In genomic region chr19:42226886-42227285, GRCh38 we compare ENCODE assay signal across 28 cellular contexts. TPM values are rescaled to one million over a fixed set of nuclear protein-coding genes. Genes with fewer than 3 reads are reported as not detected.
DNase-seq lines count a peak whose midpoint lies in the region; ATAC-seq and TF ChIP-seq lines count a peak whose summit lies in the region.
"Had no signal": no experiment of that assay in that cellular context is flagged by ENCODE, and none has a peak within 500 bp of the region (broad histone marks: within the 10 kb centered on the region; RNA-seq: fewer than 3 reads in every experiment).

No MANE protein-coding gene starts in this region.

- H3K27me3 Mint-ChIP-seq in activated CD8-positive, alpha-beta memory T cell treated with anti-CD3 and anti-CD28 coated beads, Interleukin-2, amount 10 ng/mL, durations not matched to agents 7 days and 5 days, result no peaks in the 10 kb centered on the region
- H3K27me3 Mint-ChIP-seq: activated B cell treated with CpG ODN at 0.5 μM for 24 hours; B cell; brain; CD8-positive, alpha-beta memory T cell; naive thymus-derived CD4-positive, alpha-beta T cell had no signal

- H3K4me1 Mint-ChIP-seq in activated CD8-positive, alpha-beta memory T cell treated with anti-CD3 and anti-CD28 coated beads, Interleukin-2, amount 10 ng/mL, durations not matched to agents 7 days and 5 days, result peaks cover 18% of the 10 kb centered on the region

- H3K4me3 Mint-ChIP-seq in activated CD8-positive, alpha-beta memory T cell treated with anti-CD3 and anti-CD28 coated beads, Interleukin-2, amount 10 ng/mL, durations not matched to agents 7 days and 5 days, result no peak overlapping the region
- H3K4me3 Mint-ChIP-seq: activated B cell treated with CpG ODN at 0.5 μM for 24 hours; B cell; CD8-positive, alpha-beta memory T cell; naive thymus-derived CD4-positive, alpha-beta T cell had no signal

- DNase-seq in activated CD8-positive, alpha-beta memory T cell treated with anti-CD3 and anti-CD28 coated beads, Interleukin-2, amount 10 ng/mL, durations not matched to agents 7 days and 5 days, result no peak
- DNase-seq in activated CD8-positive, alpha-beta memory T cell treated with anti-CD3 and anti-CD28 coated beads, Interleukin-2, amount 50 U/mL, for 4 hours, result no peak
- DNase-seq in RWPE1 (ENCODE audit: low spot score) (no peak), fibroblast of mammary gland (ENCODE audit: low read depth) (peak; percentile 45), osteoblast (ENCODE audit: insufficient read length, low spot score, missing footprints) (peak; percentile 88), aorta (no peak), GM13976 (ENCODE audit: low spot score) (no peak)
- DNase-seq: activated B cell treated with CpG ODN at 0.5 μM for 24 hours; activated CD4-positive, alpha-beta T cell treated with anti-CD3 and anti-CD28 coated beads, Interleukin-2, amount 50 U/mL, for 48 hours; activated T-cell treated with anti-CD3 and anti-CD28 coated beads for 4 hours; CD8-positive, alpha-beta memory T cell; effector CD4-positive, alpha-beta T cell; foreskin melanocyte; left ventricle myocardium superior; midbrain; naive thymus-derived CD4-positive, alpha-beta T cell; NCI-H1092 treated with DMSO at 0.1 percent for 48 hours; NCI-H187; NCI-H2171 treated with DMSO at 0.1 percent for 48 hours; NCI-H524 treated with DMSO at 0.1 percent for 48 hours; PC-3; SHP77; tibial artery had no signal

- H2AFZ ChIP-seq in osteoblast (ENCODE audit: low read length), result no peak overlapping the region
- H2AFZ ChIP-seq: hepatocyte had no signal

- POLR2A ChIA-PET in RWPE1 (lab: Yijun Ruan, JAX; ENCODE audit: low non-redundant PET), result interaction anchor here (0.6 kb wide), 1 partner anchor 116 kb away, joined by 3 read pairs; no protein-coding TSS in a partner anchor

- H3K27ac ChIP-seq in RWPE1 (peak overlapping the region; percentile 54), osteoblast (ENCODE audit: low read depth, low read length) (no peak overlapping the region), aorta (ENCODE audit: low read depth in 1 of 2, low read length in 2 of 2) (no peak overlapping the region)
- H3K27ac ChIP-seq: hepatocyte, skin epidermis, tibial artery had no signal

- H3K4me1 ChIP-seq in osteoblast (ENCODE audit: insufficient read depth, low read length), result peaks cover 4% of the 10 kb centered on the region
- H3K4me1 ChIP-seq in aorta (ENCODE audit: control insufficient read depth in 1 of 2, insufficient read depth in 2 of 2, low read length in 2 of 2), result no peaks in the 10 kb centered on the region

- peaks cover 71% of the 10 kb centered on the region for H3K36me3 ChIP-seq in osteoblast (ENCODE audit: insufficient read depth, low read length)
- H3K36me3 ChIP-seq in aorta (ENCODE audit: control insufficient read depth in 1 of 2, insufficient read depth in 2 of 2, low read length in 1 of 2), result peaks cover 0 to 17% of the 10 kb centered on the region in 2 donors

- H3K4me3 ChIP-seq in fibroblast of mammary gland (ENCODE audit: control insufficient read depth, low read depth, low read length) (no peak overlapping the region), osteoblast (ENCODE audit: insufficient read depth, low read length) (no peak overlapping the region), aorta (ENCODE audit: low read length in 2 of 2) (no peak overlapping the region)
- H3K4me3 ChIP-seq: hepatocyte, skin epidermis, tibial artery had no signal

- peaks cover 71% of the 10 kb centered on the region for H3K79me2 ChIP-seq in osteoblast (ENCODE audit: insufficient read depth, low read length)

- in situ Hi-C loops in GM13976 (cut with MboI; ENCODE audit: low sequenced_read_pairs, unreplicated experiment), result no loop called here

- intact Hi-C loops in aorta (cut with DNase I), result no loop called here

- H3K36me3 Mint-ChIP-seq in activated CD8-positive, alpha-beta memory T cell treated with anti-CD3 and anti-CD28 coated beads, Interleukin-2, amount 10 ng/mL, durations not matched to agents 7 days and 5 days, result peaks cover 39% of the 10 kb centered on the region

- H3K9me3 ChIP-seq in osteoblast (ENCODE audit: low read depth, low read length), result no peaks in the 10 kb centered on the region
- no peaks in the 10 kb centered on the region for H3K9me3 ChIP-seq in aorta (ENCODE audit: control insufficient read depth, low read length)
- H3K9me3 ChIP-seq: tibial artery had no signal

- CTCF ChIA-PET in activated CD8-positive, alpha-beta memory T cell treated with anti-CD3 and anti-CD28 coated beads, Interleukin-2, amount 10 ng/mL, durations not matched to agents 7 days and 5 days (lab: Charles Lee), result interaction anchor here (0.8 to 2.0 kb wide), 4 partner anchors 10 to 58 kb away, joined by 3 to 4 read pairs (median 4); no protein-coding TSS in a partner anchor
- CTCF ChIA-PET in RWPE1 (lab: Yijun Ruan, JAX), result no interaction called here

- peaks cover 42% of the 10 kb centered on the region for H4K20me1 ChIP-seq in osteoblast (ENCODE audit: insufficient read depth, low read length)

- ATAC-seq in activated CD8-positive, alpha-beta memory T cell treated with anti-CD3 and anti-CD28 coated beads, Interleukin-2, amount 10 ng/mL, durations not matched to agents 7 days and 5 days, result no peak
- ATAC-seq in aorta (ENCODE audit: low FRiP score) (no peak), HG03196 (IDR thresholded peaks at IDR 0.05; ENCODE audit: unreplicated experiment) (no peak)
- ATAC-seq: left ventricle myocardium superior; naive thymus-derived CD4-positive, alpha-beta T cell; PC-3 had no signal

- H3K9me3 Mint-ChIP-seq in activated CD8-positive, alpha-beta memory T cell treated with anti-CD3 and anti-CD28 coated beads, Interleukin-2, amount 10 ng/mL, durations not matched to agents 7 days and 5 days (ENCODE audit: low read depth), result no peaks in the 10 kb centered on the region
- H3K9me3 Mint-ChIP-seq: activated B cell treated with CpG ODN at 0.5 μM for 24 hours; brain; CD8-positive, alpha-beta memory T cell; naive thymus-derived CD4-positive, alpha-beta T cell had no signal

- H3K27me3 ChIP-seq in osteoblast (ENCODE audit: insufficient read depth, low read length) (no peaks in the 10 kb centered on the region), aorta (ENCODE audit: control insufficient read depth in 1 of 2, insufficient read depth in 2 of 2, low read length in 1 of 2) (no peaks in the 10 kb centered on the region)
- H3K27me3 ChIP-seq: hepatocyte, tibial artery had no signal

- WGBS in aorta, 2 donors, result 78 to 95% methylated on average over 1 of the region's 1 CpG

- TF ChIP-seq CTCF in RWPE1 (conservative IDR thresholded peaks at IDR 0.05; ENCODE audit: low read depth), result no peak
- no peak for TF ChIP-seq CTCF in fibroblast of mammary gland (conservative IDR thresholded peaks at IDR 0.05; ENCODE audit: control insufficient read depth, insufficient read depth, low read depth, low read length)
- TF ChIP-seq CTCF in osteoblast (IDR thresholded peaks at IDR 0.05; ENCODE audit: extremely low read depth, low read depth, low read length), result no peak
- no peak for TF ChIP-seq CTCF in GM13976 (IDR thresholded peaks at IDR 0.05; ENCODE audit: borderline replicate concordance, control extremely low read depth, extremely low read depth, insufficient read depth, missing control alignments)

- no peak overlapping the region for H3K4me2 ChIP-seq in osteoblast (ENCODE audit: insufficient read depth, low read length)
- H3K4me2 ChIP-seq: hepatocyte had no signal

- H3K27ac Mint-ChIP-seq in activated CD8-positive, alpha-beta memory T cell treated with anti-CD3 and anti-CD28 coated beads, Interleukin-2, amount 10 ng/mL, durations not matched to agents 7 days and 5 days, result peak overlapping the region; percentile 26
- H3K27ac Mint-ChIP-seq: activated B cell treated with CpG ODN at 0.5 μM for 24 hours, B cell had no signal

RNA-seq across cellular contexts. Expression of gene ZNF526, which starts 6.8 kb away (rescaled TPM):
- 10 to 100 TPM; 21.9 to 24.4 TPM for total RNA-seq in activated CD8-positive, alpha-beta memory T cell treated with anti-CD3 and anti-CD28 coated beads, Interleukin-2, amount 10 ng/mL, durations not matched to agents 7 days and 5 days
- total RNA-seq in osteoblast, result 11.5 and 11.9 TPM in 2 replicates
- total RNA-seq in aorta, result 10 to 100 TPM in 1 of 2 donors, 1 to 10 TPM in 1; 8.2 to 12.3 TPM
- 1 to 10 TPM; 2.6 to 2.8 TPM for polyA plus RNA-seq in aorta

RNA-seq across cellular contexts. Expression of gene DEDD2, which starts 9.4 kb away (rescaled TPM):
- 10 to 100 TPM; 35.8 to 40.7 TPM for total RNA-seq in activated CD8-positive, alpha-beta memory T cell treated with anti-CD3 and anti-CD28 coated beads, Interleukin-2, amount 10 ng/mL, durations not matched to agents 7 days and 5 days
- total RNA-seq in osteoblast (19.9 and 26.2 TPM in 2 replicates), aorta (10 to 100 TPM; 16.4 to 19.6 TPM)
- 10 to 100 TPM; 19.8 to 33.8 TPM for polyA plus RNA-seq in aorta

RNA-seq across cellular contexts. Expression of gene GSK3A, which starts 15.5 kb away (rescaled TPM):
- 10 to 100 TPM; 47.3 to 53.8 TPM for total RNA-seq in activated CD8-positive, alpha-beta memory T cell treated with anti-CD3 and anti-CD28 coated beads, Interleukin-2, amount 10 ng/mL, durations not matched to agents 7 days and 5 days
- total RNA-seq in osteoblast (16.2 and 18.1 TPM in 2 replicates), aorta (10 to 100 TPM; 28.8 to 34.4 TPM)
- 10 to 100 TPM; 36.1 to 40.7 TPM for polyA plus RNA-seq in aorta

RNA-seq across cellular contexts. Expression of gene ERF, which starts 28.0 kb away (rescaled TPM):
- 10 to 100 TPM; 43.5 to 58.7 TPM for total RNA-seq in activated CD8-positive, alpha-beta memory T cell treated with anti-CD3 and anti-CD28 coated beads, Interleukin-2, amount 10 ng/mL, durations not matched to agents 7 days and 5 days
- total RNA-seq in osteoblast (31.8 and 44.8 TPM in 2 replicates), aorta (10 to 100 TPM; 74.9 to 99.5 TPM)
- polyA plus RNA-seq in aorta, result 10 to 100 TPM; 19.7 to 44.2 TPM

RNA-seq across cellular contexts. Expression of gene CIC, which starts 42.2 kb away (rescaled TPM):
- total RNA-seq in activated CD8-positive, alpha-beta memory T cell treated with anti-CD3 and anti-CD28 coated beads, Interleukin-2, amount 10 ng/mL, durations not matched to agents 7 days and 5 days, result 10 to 100 TPM; 67.3 to 77.3 TPM
- total RNA-seq in osteoblast, result 33.6 and 39.1 TPM in 2 replicates
- total RNA-seq in aorta, result 100 to 1,000 TPM; 103 to 104 TPM
- polyA plus RNA-seq in aorta, result 10 to 100 TPM; 14.3 to 44.6 TPM

Comparison
In these comparisons a context has a peak if more than half of its experiments do, and no peak if none do; other contexts are left out.
1. DNase-seq: peak in fibroblast of mammary gland (single experiment) and osteoblast (single experiment); none in activated CD8-positive, alpha-beta memory T cell treated with anti-CD3 and anti-CD28 coated beads, Interleukin-2, amount 10 ng/mL, durations not matched to agents 7 days and 5 days (single experiment), activated CD8-positive, alpha-beta memory T cell treated with anti-CD3 and anti-CD28 coated beads, Interleukin-2, amount 50 U/mL, for 4 hours (single experiment), RWPE1 (single experiment), aorta (0 of 2) and GM13976 (single experiment).